In the genomic region with DNA sequence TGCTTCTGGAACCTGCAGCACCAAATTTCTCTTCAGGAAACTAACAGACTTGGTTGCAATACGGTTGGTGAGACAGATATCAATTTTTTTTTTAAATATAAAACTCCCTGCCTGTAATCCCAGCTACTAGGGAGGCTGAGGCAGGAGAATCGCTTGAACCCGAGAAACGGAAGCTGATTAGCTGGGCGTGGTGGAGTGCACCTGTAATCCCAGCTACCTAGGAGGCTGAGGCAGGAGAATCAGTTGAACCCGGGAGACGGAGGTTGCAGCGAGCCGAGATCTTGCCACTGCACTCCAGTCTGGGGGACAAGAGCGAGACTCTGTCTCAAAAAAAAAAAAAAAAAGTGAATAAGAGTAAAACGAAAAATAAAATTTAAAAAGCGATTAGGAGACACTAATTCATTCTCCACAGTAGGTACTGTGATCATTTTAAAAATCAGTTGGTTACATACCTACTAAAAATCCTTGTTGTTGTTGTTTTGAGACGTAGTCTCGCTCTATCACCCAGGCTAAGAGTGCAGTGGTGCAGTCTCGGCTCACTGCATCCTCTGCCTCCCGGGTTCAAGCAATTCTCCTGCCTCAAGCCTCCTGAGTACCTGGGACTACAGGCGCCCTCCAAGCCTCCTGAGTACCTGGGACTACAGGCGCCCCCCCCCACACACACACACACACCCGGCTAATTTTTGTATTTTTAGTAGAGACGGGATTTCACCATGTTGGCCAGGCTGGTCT, we compare ENCODE assay signal across 7 cellular contexts. TPM values are rescaled to one million over a fixed set of nuclear protein-coding genes. Genes with fewer than 3 reads are reported as not detected.
A peak's percentile ranks its signal among the peaks of the same experiment; 100 is the strongest.
DNase-seq lines count a peak whose midpoint lies in the region; TF ChIP-seq lines count a peak whose summit lies in the region.

No MANE protein-coding gene starts in this region.

- H3K4me3 ChIP-seq in H7 (ENCODE audit: insufficient read depth, low read depth, low read length) (peak overlapping the region; percentile 76), SJSA1 (peak overlapping the region; percentile 58), skeletal muscle tissue (ENCODE audit: low read length in 3 of 3) (peak overlapping the region; percentile 85 to 94 (median 91))

- peak overlapping the region; percentile 63 for H3K4me3 Mint-ChIP-seq in glutamatergic neuron (ENCODE audit: unreplicated experiment)

- peak overlapping the region; percentile 92 to 98 (median 93) for H3K9ac ChIP-seq in skeletal muscle tissue (ENCODE audit: low read depth in 1 of 3, low read length in 3 of 3)

- H3K36me3 Mint-ChIP-seq in glutamatergic neuron (ENCODE audit: unreplicated experiment), result no peaks in the 10 kb centered on the region

- no peaks in the 10 kb centered on the region for H3K9me3 ChIP-seq in SJSA1 (replicated peaks)
- H3K9me3 ChIP-seq in skeletal muscle tissue (ENCODE audit: control insufficient read depth in 3 of 3, low read length in 3 of 3), result no peaks in the 10 kb centered on the region

- H3K27ac Mint-ChIP-seq in glutamatergic neuron (ENCODE audit: unreplicated experiment), result no peak overlapping the region

- no peak for TF ChIP-seq CTCF in glutamatergic neuron (IDR thresholded peaks at IDR 0.05; ENCODE audit: partially characterized antibody, unreplicated experiment)

- H3K27ac ChIP-seq in SJSA1, result peak overlapping the region; percentile 94
- H3K27ac ChIP-seq in skeletal muscle tissue (ENCODE audit: low read depth, low read length), result peak overlapping the region; percentile 98

- H3K27me3 Mint-ChIP-seq in glutamatergic neuron (ENCODE audit: unreplicated experiment), result no peaks in the 10 kb centered on the region

- no peak for DNase-seq in H7
- DNase-seq in SJSA1 (ENCODE audit: low read depth in 1 of 2, low spot score in 2 of 2), result no peak
- no peak for DNase-seq in glutamatergic neuron
- DNase-seq in T1000 (lab: John Stamatoyannopoulos, UW), result no peak
- DNase-seq in NCI-H2029 treated with DMSO at 0.1 percent for 48 hours (lab: John Stamatoyannopoulos, UW), result no peak
- DNase-seq in NCI-H1048 (lab: John Stamatoyannopoulos, UW), result no peak

- no peaks in the 10 kb centered on the region for H3K9me3 Mint-ChIP-seq in glutamatergic neuron (ENCODE audit: unreplicated experiment)

- H3K27me3 ChIP-seq in H7 (ENCODE audit: control insufficient read depth, insufficient read depth, low read length), result no peaks in the 10 kb centered on the region
- no peaks in the 10 kb centered on the region for H3K27me3 ChIP-seq in SJSA1 (replicated peaks)
- H3K27me3 ChIP-seq in skeletal muscle tissue (ENCODE audit: control insufficient read depth in 3 of 3, insufficient read depth in 3 of 3, low read length in 3 of 3), result no peaks in the 10 kb centered on the region

- peaks cover 7% of the 10 kb centered on the region for H3K4me1 Mint-ChIP-seq in glutamatergic neuron (ENCODE audit: low read depth, unreplicated experiment)

- H3K36me3 ChIP-seq in H7 (replicated peaks; ENCODE audit: control insufficient read depth, insufficient read depth, low read length) (peaks cover 9% of the 10 kb centered on the region), SJSA1 (peaks cover 26% of the 10 kb centered on the region), skeletal muscle tissue (ENCODE audit: control insufficient read depth in 3 of 3, insufficient read depth in 3 of 3, low read length in 3 of 3) (peaks cover 5 to 25% (median 8%) of the 10 kb centered on the region in 3 donors)

- H3K4me1 ChIP-seq in SJSA1 (replicated peaks), result peaks cover 8% of the 10 kb centered on the region
- H3K4me1 ChIP-seq in skeletal muscle tissue (ENCODE audit: control insufficient read depth in 3 of 3, insufficient read depth in 3 of 3, low read length in 3 of 3), result peaks cover 12 to 24% (median 15%) of the 10 kb centered on the region in 3 donors

RNA-seq across cellular contexts. Expression of a gene that starts 0.8 kb away (rescaled TPM):
- 181 and 214 TPM in 2 replicates for total RNA-seq in H7 (2014; rRNA removed; shearing (Covaris generic))
- 285 and 828 TPM in 2 replicates for total RNA-seq in SJSA1 (2014; rRNA removed; shearing (Covaris generic))
- total RNA-seq in glutamatergic neuron (ENCODE audit: unreplicated experiment) (206 TPM), skeletal muscle tissue (36.5 TPM)

RNA-seq across cellular contexts. Expression of a gene that starts 9.6 kb away (rescaled TPM):
- 22.9 and 28.0 TPM in 2 replicates for total RNA-seq in H7 (2014; rRNA removed; shearing (Covaris generic))
- total RNA-seq in SJSA1 (2014; rRNA removed; shearing (Covaris generic)), result 29.4 and 30.4 TPM in 2 replicates
- total RNA-seq in glutamatergic neuron (ENCODE audit: unreplicated experiment), result 24.7 TPM
- 26.6 TPM for total RNA-seq in skeletal muscle tissue

RNA-seq across cellular contexts. Expression of a gene that starts 18.2 kb away (rescaled TPM):
- 0.10 and 0.22 TPM in 2 replicates for total RNA-seq in H7 (2014; rRNA removed; shearing (Covaris generic))
- 1.6 and 2.6 TPM in 2 replicates for total RNA-seq in SJSA1 (2014; rRNA removed; shearing (Covaris generic))
- total RNA-seq in glutamatergic neuron (ENCODE audit: unreplicated experiment) (1.1 TPM), skeletal muscle tissue (3.1 TPM)

RNA-seq across cellular contexts. Expression of a gene that starts 29.7 kb away (rescaled TPM):
- 23.0 and 24.3 TPM in 2 replicates for total RNA-seq in H7 (2014; rRNA removed; shearing (Covaris generic))
- 24.3 and 34.1 TPM in 2 replicates for total RNA-seq in SJSA1 (2014; rRNA removed; shearing (Covaris generic))
- total RNA-seq in glutamatergic neuron (ENCODE audit: unreplicated experiment), result 20.3 TPM
- 16.2 TPM for total RNA-seq in skeletal muscle tissue

RNA-seq across cellular contexts. Expression of a gene that starts 36.3 kb away (rescaled TPM):
- total RNA-seq in H7 (2014; rRNA removed; shearing (Covaris generic)), result 0.52 and 0.62 TPM in 2 replicates
- total RNA-seq in SJSA1 (2014; rRNA removed; shearing (Covaris generic)), result 0.13 TPM in 1 of 2 replicates, not detected in the other
- total RNA-seq in glutamatergic neuron (ENCODE audit: unreplicated experiment) (0.59 TPM), skeletal muscle tissue (under 0.01 TPM)
